ENCODE assay signal across 19 cellular contexts in the genomic region with DNA sequence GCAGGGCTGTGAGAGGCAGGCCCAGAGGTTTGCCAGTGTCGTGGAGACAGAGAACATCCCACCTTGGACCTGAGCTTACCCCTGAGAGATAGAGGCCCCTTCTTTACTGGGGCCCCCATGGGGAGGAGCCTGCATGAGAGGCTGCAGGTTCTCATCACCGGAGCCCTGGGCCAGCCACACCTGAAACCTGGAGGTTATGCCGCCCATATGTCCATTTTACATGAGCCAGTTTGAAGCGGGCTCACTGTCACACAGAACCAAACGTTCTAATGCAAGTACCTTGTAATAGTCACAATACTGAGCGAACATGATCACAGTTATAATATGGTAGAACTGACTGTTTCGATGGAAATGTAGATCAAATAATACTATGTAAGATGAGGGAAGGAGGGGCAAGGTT. TPM values are rescaled to one million over a fixed set of nuclear protein-coding genes. Genes with fewer than 3 reads are reported as not detected.
DNase-seq lines count a peak whose midpoint lies in the region; ATAC-seq and TF ChIP-seq lines count a peak whose summit lies in the region.
"Had no signal": no experiment of that assay in that cellular context is flagged by ENCODE, and none has a peak within 500 bp of the region (broad histone marks: within the 10 kb centered on the region; RNA-seq: fewer than 3 reads in every experiment).

No MANE protein-coding gene starts in this region.

- H3K4me3 Mint-ChIP-seq in activated CD8-positive, alpha-beta memory T cell treated with anti-CD3 and anti-CD28 coated beads, Interleukin-2, amount 10 ng/mL, durations not matched to agents 7 days and 5 days: no peak overlapping the region
- peak overlapping the region in 3 of 8 donors; percentile 3 to 32 (median 11) for H3K4me3 Mint-ChIP-seq in naive B cell
- H3K4me3 Mint-ChIP-seq: CD8-positive, alpha-beta T cell had no signal

- H3K4me1 Mint-ChIP-seq in activated CD8-positive, alpha-beta memory T cell treated with anti-CD3 and anti-CD28 coated beads, Interleukin-2, amount 10 ng/mL, durations not matched to agents 7 days and 5 days: peaks cover 23% of the 10 kb centered on the region
- peaks cover 58 to 71% (median 70%) of the 10 kb centered on the region in 3 donors for H3K4me1 Mint-ChIP-seq in naive B cell

- no peak for DNase-seq in activated CD8-positive, alpha-beta memory T cell treated with anti-CD3 and anti-CD28 coated beads, Interleukin-2, amount 10 ng/mL, durations not matched to agents 7 days and 5 days
- no peak for DNase-seq in activated CD8-positive, alpha-beta memory T cell treated with anti-CD3 and anti-CD28 coated beads for 24 hours
- DNase-seq in naive B cell: no peak
- DNase-seq in stimulated activated CD8-positive, alpha-beta memory T cell treated with anti-CD3 and anti-CD28 coated beads, Interleukin-4, amount 100 ng/mL, for 48 hours: no peak
- DNase-seq in activated effector memory CD4-positive, alpha-beta T cell treated with Interleukin-2 at 50 U/mL for 16 hours: no peak
- DNase-seq in stomach: no peak
- no peak for DNase-seq in left colon
- DNase-seq: 8988T; BE2C; Calu3; CD8-positive, alpha-beta T cell; EL; KBM-7; NCI-H187; NCI-H2227 treated with DMSO at 0.1 percent for 48 hours; OCI-M1; SIG-M5 had no signal

- peaks cover 0 to 44% (median 11%) of the 10 kb centered on the region in 3 donors for H3K27me3 ChIP-seq in stomach
- H3K27me3 ChIP-seq: BE2C had no signal

- H3K4me3 ChIP-seq in stomach: no peak overlapping the region

- WGBS in stomach, 5 donors: 87 to 93% (median 91%) methylated on average over 7 of the region's 7 CpGs

- H3K4me1 ChIP-seq in stomach: peaks cover 0 to 7% (median 4%) of the 10 kb centered on the region in 4 donors

- peak overlapping the region; percentile 37 for H3K27ac Mint-ChIP-seq in activated CD8-positive, alpha-beta memory T cell treated with anti-CD3 and anti-CD28 coated beads, Interleukin-2, amount 10 ng/mL, durations not matched to agents 7 days and 5 days
- H3K27ac Mint-ChIP-seq in naive B cell: peak overlapping the region in 4 of 6 donors; percentile 34 to 86 (median 58)
- H3K27ac Mint-ChIP-seq: CD8-positive, alpha-beta T cell had no signal

- no peak for TF ChIP-seq POLR2A in stomach (IDR thresholded peaks at IDR 0.05)

- no peaks in the 10 kb centered on the region for H3K9me3 ChIP-seq in stomach
- H3K9me3 ChIP-seq: BE2C had no signal

- H3K36me3 Mint-ChIP-seq in activated CD8-positive, alpha-beta memory T cell treated with anti-CD3 and anti-CD28 coated beads, Interleukin-2, amount 10 ng/mL, durations not matched to agents 7 days and 5 days: no peaks in the 10 kb centered on the region
- H3K36me3 Mint-ChIP-seq in naive B cell: no peaks in the 10 kb centered on the region
- H3K36me3 Mint-ChIP-seq: CD8-positive, alpha-beta T cell had no signal

- no peaks in the 10 kb centered on the region for H3K36me3 ChIP-seq in stomach
- H3K36me3 ChIP-seq: BE2C had no signal

- CTCF ChIA-PET in activated CD8-positive, alpha-beta memory T cell treated with anti-CD3 and anti-CD28 coated beads, Interleukin-2, amount 10 ng/mL, durations not matched to agents 7 days and 5 days (lab: Charles Lee): interaction anchor here (0.6 to 7.2 kb wide), 2 partner anchors 9 to 12 kb away, joined by 4 to 52 read pairs; no protein-coding TSS in a partner anchor

- no peak for TF ChIP-seq CTCF in stomach (IDR thresholded peaks at IDR 0.05)

- peak overlapping the region; percentile 70 for H3K27ac ChIP-seq in angular gyrus (ENCODE audit: low read depth, low read length)
- H3K27ac ChIP-seq in stomach: no peak overlapping the region

- intact Hi-C loops in stomach (cut with DNase I; ENCODE audit: low total_unique reads): no loop called here
- intact Hi-C loops in left colon (cut with DNase I, micrococcal nuclease): no loop called here

- no peak for ATAC-seq in activated CD8-positive, alpha-beta memory T cell treated with anti-CD3 and anti-CD28 coated beads, Interleukin-2, amount 10 ng/mL, durations not matched to agents 7 days and 5 days
- no peak for ATAC-seq in naive B cell (ENCODE audit: low read depth in 2 of 2)
- ATAC-seq in left colon: no peak
- ATAC-seq: CD8-positive, alpha-beta T cell; HepG2 had no signal

- no peaks in the 10 kb centered on the region for H3K9me3 Mint-ChIP-seq in activated CD8-positive, alpha-beta memory T cell treated with anti-CD3 and anti-CD28 coated beads, Interleukin-2, amount 10 ng/mL, durations not matched to agents 7 days and 5 days (ENCODE audit: low read depth)
- H3K9me3 Mint-ChIP-seq in naive B cell: no peaks in the 10 kb centered on the region
- H3K9me3 Mint-ChIP-seq: CD8-positive, alpha-beta T cell had no signal

- TF ChIP-seq EP300 in stomach (IDR thresholded peaks at IDR 0.05): no peak

- H3K27me3 Mint-ChIP-seq in activated CD8-positive, alpha-beta memory T cell treated with anti-CD3 and anti-CD28 coated beads, Interleukin-2, amount 10 ng/mL, durations not matched to agents 7 days and 5 days: peaks cover 16% of the 10 kb centered on the region
- no peaks in the 10 kb centered on the region for H3K27me3 Mint-ChIP-seq in naive B cell

RNA-seq across cellular contexts. Expression of gene IQSEC1, which starts 6.3 kb away (rescaled TPM):
- total RNA-seq in activated CD8-positive, alpha-beta memory T cell treated with anti-CD3 and anti-CD28 coated beads, Interleukin-2, amount 10 ng/mL, durations not matched to agents 7 days and 5 days: 10 to 100 TPM; 37.6 to 71.4 TPM
- polyA plus RNA-seq in naive B cell (ENCODE audit: low read depth in 6 of 6): 10 to 100 TPM; 14.6 to 73.4 (median 36.9) TPM
- 10 to 100 TPM; 18.1 to 46.9 (median 30.7) TPM for total RNA-seq in stomach
- polyA plus RNA-seq in stomach: 10 to 100 TPM in 1 of 3 donors, 1 to 10 TPM in 2; 6.7 to 10.4 (median 9.5) TPM
- total RNA-seq in left colon: 10 to 100 TPM; 17.2 to 23.6 TPM
